Comparison of ENCODE assay signal across 12 cellular contexts in genomic region chr13:110360598-110360997, GRCh38. TPM values are rescaled to one million over a fixed set of nuclear protein-coding genes. Genes with fewer than 3 reads are reported as not detected.
DNase-seq lines count a peak whose midpoint lies in the region; ATAC-seq and TF ChIP-seq lines count a peak whose summit lies in the region.
"Had no signal": no experiment of that assay in that cellular context is flagged by ENCODE, and none has a peak within 500 bp of the region (broad histone marks: within the 10 kb centered on the region; RNA-seq: fewer than 3 reads in every experiment).

No MANE protein-coding gene starts in this region.

- TF ChIP-seq EP300 in sigmoid colon (IDR thresholded peaks at IDR 0.05): no peak

- no peak for ATAC-seq in HG02759 (IDR thresholded peaks at IDR 0.05; ENCODE audit: unreplicated experiment)

- WGBS in sigmoid colon, 2 donors: 82 to 84% methylated on average over 11 of the region's 11 CpGs

- H3K4me3 ChIP-seq in AG04450 (ENCODE audit: low read depth, low read length): no peak overlapping the region
- peak overlapping the region; percentile 11 for H3K4me3 ChIP-seq in adipocyte (ENCODE audit: low read length)
- H3K4me3 ChIP-seq in sigmoid colon: no peak overlapping the region
- no peak overlapping the region for H3K4me3 ChIP-seq in MG63

- H3K9me3 ChIP-seq in AG04450 (ENCODE audit: control insufficient read depth, insufficient read depth, low read length) (no peaks in the 10 kb centered on the region), adipocyte (ENCODE audit: control insufficient read depth, low read length) (no peaks in the 10 kb centered on the region), sigmoid colon (no peaks in the 10 kb centered on the region), MG63 (no peaks in the 10 kb centered on the region)

- H3K27me3 ChIP-seq in AG04450 (ENCODE audit: control insufficient read depth, insufficient read depth, low read length) (no peaks in the 10 kb centered on the region), adipocyte (replicated peaks; ENCODE audit: control insufficient read depth, insufficient read depth, low read length) (no peaks in the 10 kb centered on the region), layer of hippocampus (ENCODE audit: control insufficient read depth, insufficient read depth, low read length) (no peaks in the 10 kb centered on the region), sigmoid colon (no peaks in the 10 kb centered on the region), MG63 (no peaks in the 10 kb centered on the region)

- H3K4me1 ChIP-seq in adipocyte (ENCODE audit: control insufficient read depth, insufficient read depth, low read length) (peaks cover 27% of the 10 kb centered on the region), sigmoid colon (peaks cover 0 to 74% (median 69%) of the 10 kb centered on the region in 4 donors)

- TF ChIP-seq CTCF in AG04450 (IDR thresholded peaks at IDR 0.05; ENCODE audit: low read depth, low read length) (no peak), sigmoid colon (IDR thresholded peaks at IDR 0.05) (no peak)

- H3K27ac ChIP-seq in AG04450 (ENCODE audit: low read depth, low read length) (peak overlapping the region; percentile 66), layer of hippocampus (ENCODE audit: low read depth, low read length) (peak overlapping the region; percentile 16), sigmoid colon (peak overlapping the region; percentile 85 to 100 (median 90))

- CTCF ChIA-PET in AG04450 (lab: Charles Lee): interaction anchor here (1.5 to 1.8 kb wide), 3 partner anchors 13 to 95 kb away, joined by 3 to 6 read pairs (median 4); no protein-coding TSS in a partner anchor

- no peak for TF ChIP-seq POLR2A in sigmoid colon (IDR thresholded peaks at IDR 0.05)

- peak overlapping the region; percentile 24 for H3K9ac ChIP-seq in adipocyte (ENCODE audit: low read length)

- POLR2A ChIA-PET in AG04450 (lab: Yijun Ruan, JAX): interaction anchor here (0.8 to 1.9 kb wide), 4 partner anchors 19 to 113 kb away, joined by 3 to 5 read pairs (median 4); no protein-coding TSS in a partner anchor

- intact Hi-C loops in sigmoid colon (cut with DNase I): no loop called here

- H3K36me3 ChIP-seq in adipocyte (ENCODE audit: control insufficient read depth, insufficient read depth, low read length, severe bottlenecking) (peaks cover 74% of the 10 kb centered on the region), sigmoid colon (peaks cover 0 to 16% (median 6%) of the 10 kb centered on the region in 4 donors), MG63 (no peaks in the 10 kb centered on the region)

- no peak for DNase-seq in AG04450 (ENCODE audit: low read depth, low spot score)
- no peak for DNase-seq in adipocyte (ENCODE audit: low read depth)
- no peak for DNase-seq in sigmoid colon
- DNase-seq in MG63: no peak
- no peak for DNase-seq in activated effector memory CD4-positive, alpha-beta T cell treated with Interleukin-2 at 50 U/mL for 16 hours
- DNase-seq in retina: no peak
- DNase-seq: activated CD4-positive, alpha-beta T cell treated with anti-CD3 and anti-CD28 coated beads, Interleukin-2, amount 50 U/mL, for 48 hours; activated T-cell treated with anti-CD3 and anti-CD28 coated beads, Interleukin-2, amount 50 U/mL, for 48 hours; NCI-H1694; NCI-H510A had no signal

RNA-seq across cellular contexts. Expression of gene COL4A2, which starts 53.5 kb away (rescaled TPM):
- 208 and 248 TPM in 2 replicates for polyA plus RNA-seq in AG04450 (2011; rRNA removed)
- polyA minus RNA-seq in AG04450 (2011; rRNA and poly(A)+ RNA removed): 167 and 215 TPM in 2 replicates
- 1,000 to 10,000 TPM in 1 of 4 donors, 100 to 1,000 TPM in 3; 306 to 1,039 (median 489) TPM for total RNA-seq in sigmoid colon
- polyA plus RNA-seq in sigmoid colon: 10 to 100 TPM; 24.0 to 83.5 (median 25.2) TPM
- 50.0 and 85.0 TPM in 2 replicates for total RNA-seq in MG63 (2014; rRNA removed; shearing (Covaris generic); ENCODE audit: low replicate concordance)

RNA-seq across cellular contexts. Expression of gene COL4A1, which starts 53.6 kb away (rescaled TPM):
- polyA plus RNA-seq in AG04450 (2011; rRNA removed) (206 and 210 TPM in 2 replicates), sigmoid colon (10 to 100 TPM in 2 of 3 donors, 1 to 10 TPM in 1; 9.2 to 60.5 (median 10.8) TPM)
- polyA minus RNA-seq in AG04450 (2011; rRNA and poly(A)+ RNA removed): 207 and 224 TPM in 2 replicates
- total RNA-seq in sigmoid colon: 100 to 1,000 TPM; 235 to 598 (median 350) TPM
- 21.6 and 24.9 TPM in 2 replicates for total RNA-seq in MG63 (2014; rRNA removed; shearing (Covaris generic); ENCODE audit: low replicate concordance)

Comparison
In these comparisons a context has a peak if more than half of its experiments do, and no peak if none do; other contexts are left out.
1. H3K27ac ChIP-seq: peak in every context shown above with its lines; median percentile 90 in sigmoid colon; 66 in AG04450; 16 in layer of hippocampus.